ENCODE assay signal across 8 cellular contexts in the genomic region with DNA sequence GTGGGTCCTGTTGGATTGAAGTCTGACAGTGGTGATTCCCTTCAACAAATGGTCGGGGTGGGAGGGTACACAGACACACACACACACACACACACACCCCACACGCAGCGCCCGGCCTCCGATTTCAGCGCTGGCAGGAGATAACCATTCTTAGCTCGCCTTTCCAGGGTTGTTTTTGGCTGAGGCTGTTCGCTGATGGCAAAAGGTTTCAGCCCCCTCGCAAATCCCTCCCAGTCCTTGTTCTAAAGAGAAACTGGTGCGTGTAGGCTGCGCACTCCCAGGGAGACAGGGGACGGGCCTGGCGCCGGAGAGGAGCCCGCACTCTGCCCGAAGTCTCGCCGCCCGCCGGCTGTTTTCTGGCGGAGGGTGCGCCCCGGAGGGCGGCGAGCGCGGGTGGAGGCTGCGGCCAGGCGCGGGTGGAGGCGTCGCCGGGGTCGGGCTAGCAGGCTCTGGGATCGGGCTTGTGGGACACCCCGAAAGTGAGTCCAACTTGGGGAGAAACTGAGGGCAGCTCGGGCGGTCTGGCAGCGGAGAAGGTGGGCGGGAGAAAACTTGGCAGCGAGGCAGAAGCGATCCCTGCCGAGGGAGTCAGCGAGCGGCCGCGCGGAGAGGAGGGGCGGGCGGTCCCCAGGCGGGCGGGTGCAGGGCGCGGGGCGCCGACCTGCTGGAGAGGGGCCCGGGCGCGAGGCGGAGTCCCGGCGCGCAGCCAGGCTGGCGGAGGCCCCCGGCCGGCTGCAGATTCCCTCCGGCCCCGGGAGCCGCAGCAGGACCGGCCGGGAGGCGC. TPM values are rescaled to one million over a fixed set of nuclear protein-coding genes. Genes with fewer than 3 reads are reported as not detected.
A peak's percentile ranks its signal among the peaks of the same experiment; 100 is the strongest.
DNase-seq lines count a peak whose midpoint lies in the region; ATAC-seq, FAIRE-seq and TF ChIP-seq lines count a peak whose summit lies in the region.
"Not testable (repeated sequence)": the region's sequence is repeated elsewhere in the genome, so short reads cannot be mapped to it uniquely, and the experiment has no call there.

No MANE protein-coding gene starts in this region.

- not testable (repeated sequence) for H3K4ac ChIP-seq in neuronal stem cell (ENCODE audit: low read length)

- H3K4me3 ChIP-seq in astrocyte (ENCODE audit: insufficient read depth, low read depth, low read length) (peak overlapping the region; percentile 41), esophagus squamous epithelium (peak overlapping the region; percentile 45 to 78 (median 58)), neuronal stem cell (ENCODE audit: low read length in 2 of 2) (peak overlapping the region; percentile 22 to 78)

- not testable (repeated sequence) for H3K9ac ChIP-seq in astrocyte (ENCODE audit: low read length)
- H3K9ac ChIP-seq in neuronal stem cell (ENCODE audit: low read depth, low read length, poor library complexity), result peak overlapping the region; percentile 44

- TF ChIP-seq POLR2A in esophagus squamous epithelium (IDR thresholded peaks at IDR 0.05), result peak in 2 of 4 donors; percentile 33 to 71

- 3 to 10% methylated on average over 2 to 6 of the region's 72 CpGs for WGBS in esophagus squamous epithelium, 2 donors
- WGBS in neuronal stem cell (ENCODE audit: extremely low coverage in 2 of 2, insufficient read length in 2 of 2, insufficient replicate concordance in 1 of 2), 2 donors, result no CpG with 5 or more reads among the region's 72 CpGs

- H3K27ac Mint-ChIP-seq in CD14-positive monocyte, result peak overlapping the region in 4 of 7 donors; percentile 60 to 88 (median 82)
- not testable (repeated sequence) for H3K27ac Mint-ChIP-seq in IgD-negative memory B cell; activated CD4-positive, alpha-beta T cell treated with anti-CD3 and anti-CD28 coated beads, Interleukin-2, amount 10 ng/mL, durations not matched to agents 24 days and 14 days; astrocyte (ENCODE audit: unreplicated experiment)

- H4K20me1 ChIP-seq in astrocyte (ENCODE audit: insufficient read depth, low read length), result not testable (repeated sequence)

- not testable (repeated sequence) for H4K91ac ChIP-seq in neuronal stem cell (ENCODE audit: low read depth, low read length, poor library complexity)

- H2BK15ac ChIP-seq in neuronal stem cell (ENCODE audit: low read length), result not testable (repeated sequence)

- peak overlapping the region; percentile 38 for H3K18ac ChIP-seq in neuronal stem cell (ENCODE audit: low read length)

- not testable (repeated sequence) for H2BK120ac ChIP-seq in neuronal stem cell (ENCODE audit: low read depth, low read length)

- H2AK5ac ChIP-seq in neuronal stem cell (ENCODE audit: low read depth, low read length), result not testable (repeated sequence)

- not testable (repeated sequence) for H3K36me3 Mint-ChIP-seq in CD14-positive monocyte; IgD-negative memory B cell; activated CD4-positive, alpha-beta T cell treated with anti-CD3 and anti-CD28 coated beads, Interleukin-2, amount 10 ng/mL, durations not matched to agents 24 days and 14 days (ENCODE audit: low read depth); astrocyte (ENCODE audit: low read depth, unreplicated experiment)

- H3K4me3 Mint-ChIP-seq in CD14-positive monocyte (peak overlapping the region; percentile 87 to 92), IgD-negative memory B cell (peak overlapping the region in 3 of 4 donors; percentile 66 to 75 (median 74)), astrocyte (ENCODE audit: unreplicated experiment) (peak overlapping the region; percentile 75)
- peak overlapping the region; percentile 75 for H3K4me3 Mint-ChIP-seq in activated CD4-positive, alpha-beta T cell treated with anti-CD3 and anti-CD28 coated beads, Interleukin-2, amount 10 ng/mL, durations not matched to agents 24 days and 14 days

- H2AFZ ChIP-seq in astrocyte (ENCODE audit: low read depth, low read length) (peak overlapping the region; percentile 41), neuronal stem cell (ENCODE audit: low read length) (peak overlapping the region; percentile 87)

- H3K9me3 ChIP-seq in astrocyte (ENCODE audit: insufficient read depth, low read depth, low read length); esophagus squamous epithelium; neuronal stem cell (replicated peaks in 1 of 2; ENCODE audit: control insufficient read depth in 2 of 2, insufficient read depth in 1 of 2, low read depth in 1 of 2, low read length in 2 of 2): not testable (repeated sequence)

- H3K27me3 ChIP-seq in astrocyte (ENCODE audit: insufficient read depth, low read length), result not testable (repeated sequence)
- peaks cover 0 to 21% (median 0%) of the 10 kb centered on the region in 4 donors for H3K27me3 ChIP-seq in esophagus squamous epithelium
- peaks cover 0 to 16% (median 12%) of the 10 kb centered on the region in 3 experiments for H3K27me3 ChIP-seq in neuronal stem cell (ENCODE audit: control insufficient read depth in 3 of 3, insufficient read depth in 3 of 3, low read depth in 1 of 3, low read length in 3 of 3)

- H2BK12ac ChIP-seq in neuronal stem cell (ENCODE audit: low read length), result not testable (repeated sequence)

- not testable (repeated sequence) for FAIRE-seq in astrocyte (lab: Jason Lieb, UNC)

- not testable (repeated sequence) for H3K23ac ChIP-seq in neuronal stem cell (ENCODE audit: low read depth, low read length, poor library complexity)

- not testable (repeated sequence) for H3K9me3 Mint-ChIP-seq in CD14-positive monocyte; IgD-negative memory B cell; activated CD4-positive, alpha-beta T cell treated with anti-CD3 and anti-CD28 coated beads, Interleukin-2, amount 10 ng/mL, durations not matched to agents 24 days and 14 days; astrocyte (ENCODE audit: unreplicated experiment)

- peaks cover 12% of the 10 kb centered on the region for H3K4me1 Mint-ChIP-seq in CD14-positive monocyte
- not testable (repeated sequence) for H3K4me1 Mint-ChIP-seq in IgD-negative memory B cell; activated CD4-positive, alpha-beta T cell treated with anti-CD3 and anti-CD28 coated beads, Interleukin-2, amount 10 ng/mL, durations not matched to agents 24 days and 14 days; astrocyte (ENCODE audit: low read depth, unreplicated experiment)

- H3K79me2 ChIP-seq in astrocyte (ENCODE audit: insufficient read depth, low read length), result not testable (repeated sequence)

- intact Hi-C loops in CD14-positive monocyte (cut with micrococcal nuclease); activated CD4-positive, alpha-beta T cell treated with anti-CD3 and anti-CD28 coated beads, Interleukin-2, amount 10 ng/mL, durations not matched to agents 24 days and 14 days (cut with micrococcal nuclease); esophagus squamous epithelium (cut with DNase I): not testable (repeated sequence)

- peak overlapping the region; percentile 38 for H3K14ac ChIP-seq in neuronal stem cell (ENCODE audit: low read length)

- H3K27ac ChIP-seq in astrocyte (ENCODE audit: low read depth, low read length); neuronal stem cell (replicated peaks; ENCODE audit: low read length): not testable (repeated sequence)
- peak overlapping the region; percentile 70 to 92 (median 82) for H3K27ac ChIP-seq in esophagus squamous epithelium

- H3K4me2 ChIP-seq in astrocyte (ENCODE audit: low read length), result peak overlapping the region; percentile 84
- H3K4me2 ChIP-seq in neuronal stem cell (ENCODE audit: insufficient read depth, low read length, poor library complexity, severe bottlenecking), result peak overlapping the region; percentile 86

- not testable (repeated sequence) for H3K36me3 ChIP-seq in astrocyte (ENCODE audit: insufficient read depth, low read length); esophagus squamous epithelium; neuronal stem cell (replicated peaks in 1 of 2; ENCODE audit: control insufficient read depth in 2 of 2, insufficient read depth in 2 of 2, low read length in 2 of 2)

- H3K4me1 ChIP-seq in astrocyte (ENCODE audit: insufficient read depth, low read length); neuronal stem cell (ENCODE audit: control insufficient read depth in 2 of 2, insufficient read depth in 1 of 2, low read depth in 1 of 2, low read length in 2 of 2): not testable (repeated sequence)
- peaks cover 0 to 12% (median 0%) of the 10 kb centered on the region in 3 donors for H3K4me1 ChIP-seq in esophagus squamous epithelium

- not testable (repeated sequence) for H3K79me1 ChIP-seq in neuronal stem cell (ENCODE audit: low read depth, low read length)

- not testable (repeated sequence) for H4K8ac ChIP-seq in neuronal stem cell (ENCODE audit: low read depth, low read length)

- not testable (repeated sequence) for H2BK5ac ChIP-seq in neuronal stem cell (ENCODE audit: low read length)

- peaks cover 15 to 19% (median 16%) of the 10 kb centered on the region in 3 donors for H3K27me3 Mint-ChIP-seq in CD14-positive monocyte (ENCODE audit: low read depth in 3 of 3)
- not testable (repeated sequence) for H3K27me3 Mint-ChIP-seq in IgD-negative memory B cell
- peaks cover 15% of the 10 kb centered on the region for H3K27me3 Mint-ChIP-seq in activated CD4-positive, alpha-beta T cell treated with anti-CD3 and anti-CD28 coated beads, Interleukin-2, amount 10 ng/mL, durations not matched to agents 24 days and 14 days
- peaks cover 13% of the 10 kb centered on the region for H3K27me3 Mint-ChIP-seq in astrocyte (ENCODE audit: low read depth, unreplicated experiment)

- not testable (repeated sequence) for DNase-seq in CD14-positive monocyte (ENCODE audit: low spot score); esophagus squamous epithelium (lab: John Stamatoyannopoulos, UW)
- DNase-seq in activated CD4-positive, alpha-beta T cell treated with anti-CD3 and anti-CD28 coated beads, Interleukin-2, amount 10 ng/mL, durations not matched to agents 24 days and 14 days, result peak; percentile 69
- DNase-seq in astrocyte (ENCODE audit: low read depth) (peak; percentile 4), islet precursor cell (peak; percentile 58), neuronal stem cell (ENCODE audit: low spot score) (peak; percentile 8)
- DNase-seq in stimulated activated naive CD8-positive, alpha-beta T cell treated with anti-CD3 and anti-CD28 coated beads, Interleukin-15, Interleukin-2, amounts not matched to agents 100 U/mL and 50 U/mL, for 24 hours, result peak; percentile 38

- TF ChIP-seq CTCF in CD14-positive monocyte (IDR thresholded peaks at IDR 0.05); astrocyte (IDR thresholded peaks at IDR 0.05; ENCODE audit: insufficient read depth, low read depth, low read length); esophagus squamous epithelium (IDR thresholded peaks at IDR 0.05): not testable (repeated sequence)

- ATAC-seq in stimulated activated naive CD8-positive, alpha-beta T cell treated with anti-CD3 and anti-CD28 coated beads, Interleukin-15, Interleukin-2, amounts not matched to agents 100 U/mL and 50 U/mL, for 24 hours, result peak; percentile 64

RNA-seq across cellular contexts. Expression of gene FOXD4L1, which starts 42.9 kb away (rescaled TPM):
- polyA plus RNA-seq in CD14-positive monocyte (not detected), IgD-negative memory B cell (not detected)
- total RNA-seq in activated CD4-positive, alpha-beta T cell treated with anti-CD3 and anti-CD28 coated beads, Interleukin-2, amount 10 ng/mL, durations not matched to agents 24 days and 14 days, result 0.17 and 0.30 TPM in 2 replicates
- total RNA-seq in astrocyte (not detected in 2 replicates), esophagus squamous epithelium (under 1 TPM in 1 of 4 donors, not detected in 3; 0.19 TPM)
- not detected for polyA plus RNA-seq in neuronal stem cell (2013, experiment 1 of 2)
- 0.01 TPM for polyA plus RNA-seq in neuronal stem cell (2013, experiment 2 of 2)
